ENCODE assay signal across 13 cellular contexts in genomic region chr2:162403884-162404283, GRCh38. TPM values are rescaled to one million over a fixed set of nuclear protein-coding genes. Genes with fewer than 3 reads are reported as not detected.
DNase-seq lines count a peak whose midpoint lies in the region; ATAC-seq and TF ChIP-seq lines count a peak whose summit lies in the region.
"Had no signal": no experiment of that assay in that cellular context is flagged by ENCODE, and none has a peak within 500 bp of the region (broad histone marks: within the 10 kb centered on the region; RNA-seq: fewer than 3 reads in every experiment).

No MANE protein-coding gene starts in this region.

- H3K4me1 ChIP-seq in gastroesophageal sphincter = peaks cover 0 to 7% (median 0%) of the 10 kb centered on the region in 3 donors

- no peak for TF ChIP-seq POLR2A in gastroesophageal sphincter (IDR thresholded peaks at IDR 0.05)

- DNase-seq in A172 (ENCODE audit: low spot score) = peak; percentile 81
- peak; percentile 47 for DNase-seq in HPDE6-E6E7 (ENCODE audit: extremely low spot score)
- peak; percentile 18 for DNase-seq in amniotic epithelial cell (ENCODE audit: low read depth)
- DNase-seq in fibroblast of the conjunctiva (ENCODE audit: low read depth) = peak; percentile 13
- no peak for DNase-seq in activated gamma-delta T cell (lab: John Stamatoyannopoulos, UW)
- no peak for DNase-seq in central memory CD4-positive, alpha-beta T cell
- DNase-seq: activated CD4-positive, alpha-beta T cell treated with anti-CD3 and anti-CD28 coated beads, Interleukin-2, amount 50 U/mL, for 1 hour; midbrain; stimulated activated CD4-positive, alpha-beta T cell treated with anti-CD3 and anti-CD28 coated beads, Interleukin-2, amount 100 ng/mL, for 24 hours had no signal

- H3K27me3 ChIP-seq in gastroesophageal sphincter = no peaks in the 10 kb centered on the region
- H3K27me3 ChIP-seq: esophagus muscularis mucosa had no signal

- H3K4me3 ChIP-seq in gastroesophageal sphincter = no peak overlapping the region
- H3K4me3 ChIP-seq: esophagus muscularis mucosa had no signal

- no peaks in the 10 kb centered on the region for H3K9me3 ChIP-seq in gastroesophageal sphincter
- H3K9me3 ChIP-seq: esophagus muscularis mucosa had no signal

- ATAC-seq in gastroesophageal sphincter (no peak), HG02884 (IDR thresholded peaks at IDR 0.05; ENCODE audit: unreplicated experiment) (no peak)
- ATAC-seq: activated T-helper 17 cell treated with anti-CD3 and anti-CD28 coated beads, Interleukin-2, amount 50 U/mL, for 72 hours had no signal

- WGBS in gastroesophageal sphincter (ENCODE audit: low coverage in 1 of 2), 2 donors = 38 to 57% methylated on average over 1 of the region's 1 CpG

- TF ChIP-seq EP300 in gastroesophageal sphincter (IDR thresholded peaks at IDR 0.05) = no peak

- no peak overlapping the region for H3K27ac ChIP-seq in gastroesophageal sphincter
- H3K27ac ChIP-seq: esophagus muscularis mucosa had no signal

- no peaks in the 10 kb centered on the region for H3K36me3 ChIP-seq in gastroesophageal sphincter
- H3K36me3 ChIP-seq: esophagus muscularis mucosa had no signal

- TF ChIP-seq CTCF in gastroesophageal sphincter (IDR thresholded peaks at IDR 0.05) = no peak

RNA-seq across cellular contexts. Expression of gene GCA, which starts 60.0 kb away (rescaled TPM):
- total RNA-seq in A172 (2014; rRNA removed; shearing (Covaris generic)) = 27.7 and 36.8 TPM in 2 replicates
- 10 to 100 TPM in 3 of 4 donors, 1 to 10 TPM in 1; 4.9 to 30.5 (median 22.6) TPM for total RNA-seq in gastroesophageal sphincter

Comparison
In these comparisons a context has a peak if more than half of its experiments do, and no peak if none do; other contexts are left out.
1. DNase-seq: peak in A172 (single experiment), HPDE6-E6E7 (single experiment), amniotic epithelial cell (single experiment) and fibroblast of the conjunctiva (single experiment); none in activated gamma-delta T cell (single experiment) and central memory CD4-positive, alpha-beta T cell (single experiment).